In genomic region chr6:77180367-77180766, GRCh38 we compare ENCODE assay signal across 15 cellular contexts.
"Had no signal": no experiment of that assay in that cellular context is flagged by ENCODE, and none has a peak within 500 bp of the region (broad histone marks: within the 10 kb centered on the region; RNA-seq: fewer than 3 reads in every experiment).

No MANE protein-coding gene starts in this region.

- H3K27me3 Mint-ChIP-seq: activated naive CD8-positive, alpha-beta T cell treated with anti-CD3 and anti-CD28 coated beads, Interleukin-2, amount 50 U/mL, for 24 hours; activated T-helper 17 cell treated with anti-CD3 and anti-CD28 coated beads, Interleukin-2, amount 50 U/mL, for 72 hours; naive thymus-derived CD4-positive, alpha-beta T cell; stimulated activated naive B cell treated with anti-CD40 and anti-IgM and Interleukin-4, amounts not matched to agents 10 μg/mL and 1 μg/mL and 100 μg/mL, for 72 hours had no signal

- H3K4me1 Mint-ChIP-seq: activated naive CD8-positive, alpha-beta T cell treated with anti-CD3 and anti-CD28 coated beads, Interleukin-2, amount 50 U/mL, for 24 hours; activated T-helper 17 cell treated with anti-CD3 and anti-CD28 coated beads, Interleukin-2, amount 50 U/mL, for 72 hours; naive thymus-derived CD4-positive, alpha-beta T cell; stimulated activated naive B cell treated with anti-CD40 and anti-IgM and Interleukin-4, amounts not matched to agents 10 μg/mL and 1 μg/mL and 100 μg/mL, for 72 hours had no signal

- H3K4me3 Mint-ChIP-seq: activated naive CD4-positive, alpha-beta T cell treated with anti-CD3 and anti-CD28 coated beads for 36 hours; activated naive CD8-positive, alpha-beta T cell treated with anti-CD3 and anti-CD28 coated beads, Interleukin-2, amount 50 U/mL, for 24 hours; activated T-helper 17 cell treated with anti-CD3 and anti-CD28 coated beads, Interleukin-2, amount 50 U/mL, for 72 hours; naive thymus-derived CD4-positive, alpha-beta T cell; stimulated activated naive B cell treated with anti-CD40 and anti-IgM and Interleukin-4, amounts not matched to agents 10 μg/mL and 1 μg/mL and 100 μg/mL, for 72 hours had no signal

- H3K36me3 Mint-ChIP-seq: naive thymus-derived CD4-positive, alpha-beta T cell; stimulated activated naive B cell treated with anti-CD40 and anti-IgM and Interleukin-4, amounts not matched to agents 10 μg/mL and 1 μg/mL and 100 μg/mL, for 72 hours had no signal

- ATAC-seq: activated naive CD8-positive, alpha-beta T cell treated with anti-CD3 and anti-CD28 coated beads, Interleukin-2, amount 50 U/mL, for 24 hours; activated T-helper 17 cell treated with anti-CD3 and anti-CD28 coated beads, Interleukin-2, amount 50 U/mL, for 72 hours; gastroesophageal sphincter; left lung; mucosa of descending colon; naive thymus-derived CD4-positive, alpha-beta T cell; pancreas; stimulated activated naive B cell treated with anti-CD40 and anti-IgM and Interleukin-4, amounts not matched to agents 10 μg/mL and 1 μg/mL and 100 μg/mL, for 72 hours had no signal

- DNase-seq: activated CD4-positive, alpha-beta T cell treated with anti-CD3 and anti-CD28 coated beads for 1 hour; activated CD4-positive, alpha-beta T cell treated with anti-CD3 and anti-CD28 coated beads, Interleukin-2, amount 50 U/mL, for 4 hours; activated naive CD4-positive, alpha-beta T cell treated with anti-CD3 and anti-CD28 coated beads for 36 hours; activated naive CD8-positive, alpha-beta T cell treated with anti-CD3 and anti-CD28 coated beads, Interleukin-2, amount 50 U/mL, for 24 hours; dorsolateral prefrontal cortex; left lung; mucosa of descending colon; naive thymus-derived CD4-positive, alpha-beta T cell; pancreas; stimulated activated CD4-positive, alpha-beta T cell treated with anti-CD3 and anti-CD28 coated beads, Interleukin-4, amount 100 ng/mL, for 1 hour; stimulated activated naive B cell treated with anti-CD40 and anti-IgM and Interleukin-4, amounts not matched to agents 10 μg/mL and 1 μg/mL and 100 μg/mL, for 72 hours; T1000; tibial artery had no signal

- H3K27ac Mint-ChIP-seq: activated naive CD4-positive, alpha-beta T cell treated with anti-CD3 and anti-CD28 coated beads for 36 hours; activated naive CD8-positive, alpha-beta T cell treated with anti-CD3 and anti-CD28 coated beads, Interleukin-2, amount 50 U/mL, for 24 hours; activated T-helper 17 cell treated with anti-CD3 and anti-CD28 coated beads, Interleukin-2, amount 50 U/mL, for 72 hours; naive thymus-derived CD4-positive, alpha-beta T cell; stimulated activated naive B cell treated with anti-CD40 and anti-IgM and Interleukin-4, amounts not matched to agents 10 μg/mL and 1 μg/mL and 100 μg/mL, for 72 hours had no signal
